Comparison of ENCODE assay signal across 4 cellular contexts in the genomic region with DNA sequence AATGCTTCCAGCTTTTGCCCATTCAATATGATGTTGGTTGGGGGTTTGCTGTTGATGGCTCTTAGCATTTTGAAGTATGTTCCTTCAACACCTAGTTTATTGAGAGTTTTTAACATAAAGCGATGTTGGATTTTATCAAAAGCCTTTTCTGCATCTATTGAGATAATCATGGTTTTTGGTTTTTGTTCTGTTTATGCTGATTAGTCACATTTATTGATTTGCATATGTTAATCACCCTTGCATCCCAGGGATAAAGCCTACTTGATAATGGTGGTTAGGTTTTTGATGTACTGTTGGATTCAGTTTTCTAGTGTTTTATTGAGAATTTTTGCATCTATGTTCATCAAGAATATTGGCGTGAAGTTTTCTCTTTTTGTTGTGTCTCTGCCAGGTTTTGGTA.
TF ChIP-seq lines count a peak whose summit lies in the region.

No MANE protein-coding gene starts in this region.

TF ChIP-seq in HepG2, 621 proteins besides CTCF, POLR2A, EP300 and RAD21:
- TF ChIP-seq MAFF (IDR thresholded peaks at IDR 0.05; ENCODE audit: low read depth, low read length), result peak; percentile 42; the same call in 1 of the 2 replicates
- TF ChIP-seq HIVEP1 (CRISPR knock-in tag; IDR thresholded peaks at IDR 0.05), result no peak
- TF ChIP-seq MAFK (conservative IDR thresholded peaks at IDR 0.05 in 1 of 2, IDR thresholded peaks at IDR 0.05 in 1 of 2; ENCODE audit: low read length in 2 of 2), result peak; percentile 47 to 60

TF ChIP-seq in A549, 52 proteins besides CTCF, POLR2A, EP300 and RAD21:
- no peak for TF ChIP-seq SMC3 (IDR thresholded peaks at IDR 0.05)
- peak; percentile 67 for TF ChIP-seq MAFK (IDR thresholded peaks at IDR 0.05; ENCODE audit: partially characterized antibody)

TF ChIP-seq in IMR-90, 13 proteins besides CTCF, POLR2A, EP300 and RAD21:
- TF ChIP-seq RFX5 (IDR thresholded peaks at IDR 0.05; ENCODE audit: low read depth, low read length), result no peak
- TF ChIP-seq MAZ (IDR thresholded peaks at IDR 0.05; ENCODE audit: borderline replicate concordance, low read depth, low read length), result no peak
- no peak for TF ChIP-seq BHLHE40 (IDR thresholded peaks at IDR 0.05; ENCODE audit: low read depth, low read length)
- TF ChIP-seq MAFK (IDR thresholded peaks at IDR 0.05; ENCODE audit: low read depth, low read length), result 0 out of 2 replicates have a peak, but pooled peaks have one; percentile 23
- no peak for TF ChIP-seq FOS (IDR thresholded peaks at IDR 0.05; ENCODE audit: low read depth, low read length)
- TF ChIP-seq, protein P1, sequence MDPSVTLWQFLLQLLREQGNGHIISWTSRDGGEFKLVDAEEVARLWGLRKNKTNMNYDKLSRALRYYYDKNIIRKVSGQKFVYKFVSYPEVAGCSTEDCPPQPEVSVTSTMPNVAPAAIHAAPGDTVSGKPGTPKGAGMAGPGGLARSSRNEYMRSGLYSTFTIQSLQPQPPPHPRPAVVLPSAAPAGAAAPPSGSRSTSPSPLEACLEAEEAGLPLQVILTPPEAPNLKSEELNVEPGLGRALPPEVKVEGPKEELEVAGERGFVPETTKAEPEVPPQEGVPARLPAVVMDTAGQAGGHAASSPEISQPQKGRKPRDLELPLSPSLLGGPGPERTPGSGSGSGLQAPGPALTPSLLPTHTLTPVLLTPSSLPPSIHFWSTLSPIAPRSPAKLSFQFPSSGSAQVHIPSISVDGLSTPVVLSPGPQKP (IDR thresholded peaks at IDR 0.05; ENCODE audit: borderline replicate concordance, low read depth, low read length), result no peak
- TF ChIP-seq CHD1 (IDR thresholded peaks at IDR 0.05; ENCODE audit: low read depth, low read length), result no peak

TF ChIP-seq in K562, 482 proteins besides CTCF, POLR2A, EP300 and RAD21:
- TF ChIP-seq NR1H2 (CRISPR knock-in tag; IDR thresholded peaks at IDR 0.05) (no peak), PCBP2 (IDR thresholded peaks at IDR 0.05; ENCODE audit: low read depth, low read length, poor library complexity, severe bottlenecking) (no peak), ZNF75A (CRISPR knock-in tag; IDR thresholded peaks at IDR 0.05) (no peak), ZNF384 (IDR thresholded peaks at IDR 0.05; ENCODE audit: low read depth, low read length) (no peak), MAFF (IDR thresholded peaks at IDR 0.05; ENCODE audit: low read length) (peak; percentile 53), ZNF589 (CRISPR knock-in tag; IDR thresholded peaks at IDR 0.05; ENCODE audit: low read depth) (no peak), ZNF408 (CRISPR knock-in tag; IDR thresholded peaks at IDR 0.05; ENCODE audit: low read depth) (no peak), KAT7 (CRISPR knock-in tag; IDR thresholded peaks at IDR 0.05; ENCODE audit: borderline replicate concordance) (no peak), MAFK (IDR thresholded peaks at IDR 0.05; ENCODE audit: low read length) (peak; percentile 20; the same call in 1 of the 2 replicates), FOSL1 (tag; conservative IDR thresholded peaks at IDR 0.05) (no peak), ZNF316 (IDR thresholded peaks at IDR 0.05) (peak; percentile 95), C11orf30 (IDR thresholded peaks at IDR 0.05; ENCODE audit: low read depth) (peak; percentile 87), MAFG (tag; conservative IDR thresholded peaks at IDR 0.05) (peak; percentile 80)
- TF ChIP-seq, protein P2, sequence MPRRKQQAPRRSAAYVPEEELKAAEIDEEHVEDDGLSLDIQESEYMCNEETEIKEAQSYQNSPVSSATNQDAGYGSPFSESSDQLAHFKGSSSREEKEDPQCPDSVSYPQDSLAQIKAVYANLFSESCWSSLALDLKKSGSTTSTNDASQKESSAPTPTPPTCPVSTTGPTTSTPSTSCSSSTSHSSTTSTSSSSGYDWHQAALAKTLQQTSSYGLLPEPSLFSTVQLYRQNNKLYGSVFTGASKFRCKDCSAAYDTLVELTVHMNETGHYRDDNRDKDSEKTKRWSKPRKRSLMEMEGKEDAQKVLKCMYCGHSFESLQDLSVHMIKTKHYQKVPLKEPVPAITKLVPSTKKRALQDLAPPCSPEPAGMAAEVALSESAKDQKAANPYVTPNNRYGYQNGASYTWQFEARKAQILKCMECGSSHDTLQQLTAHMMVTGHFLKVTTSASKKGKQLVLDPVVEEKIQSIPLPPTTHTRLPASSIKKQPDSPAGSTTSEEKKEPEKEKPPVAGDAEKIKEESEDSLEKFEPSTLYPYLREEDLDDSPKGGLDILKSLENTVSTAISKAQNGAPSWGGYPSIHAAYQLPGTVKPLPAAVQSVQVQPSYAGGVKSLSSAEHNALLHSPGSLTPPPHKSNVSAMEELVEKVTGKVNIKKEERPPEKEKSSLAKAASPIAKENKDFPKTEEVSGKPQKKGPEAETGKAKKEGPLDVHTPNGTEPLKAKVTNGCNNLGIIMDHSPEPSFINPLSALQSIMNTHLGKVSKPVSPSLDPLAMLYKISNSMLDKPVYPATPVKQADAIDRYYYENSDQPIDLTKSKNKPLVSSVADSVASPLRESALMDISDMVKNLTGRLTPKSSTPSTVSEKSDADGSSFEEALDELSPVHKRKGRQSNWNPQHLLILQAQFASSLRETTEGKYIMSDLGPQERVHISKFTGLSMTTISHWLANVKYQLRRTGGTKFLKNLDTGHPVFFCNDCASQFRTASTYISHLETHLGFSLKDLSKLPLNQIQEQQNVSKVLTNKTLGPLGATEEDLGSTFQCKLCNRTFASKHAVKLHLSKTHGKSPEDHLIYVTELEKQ (CRISPR knock-in tag; IDR thresholded peaks at IDR 0.05), result no peak
- TF ChIP-seq, protein P3, sequence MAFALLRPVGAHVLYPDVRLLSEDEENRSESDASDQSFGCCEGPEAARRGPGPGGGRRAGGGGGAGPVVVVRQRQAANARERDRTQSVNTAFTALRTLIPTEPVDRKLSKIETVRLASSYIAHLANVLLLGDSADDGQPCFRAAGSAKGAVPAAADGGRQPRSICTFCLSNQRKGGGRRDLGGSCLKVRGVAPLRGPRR (CRISPR knock-in tag; IDR thresholded peaks at IDR 0.05), result no peak
- TF ChIP-seq, protein P4, sequence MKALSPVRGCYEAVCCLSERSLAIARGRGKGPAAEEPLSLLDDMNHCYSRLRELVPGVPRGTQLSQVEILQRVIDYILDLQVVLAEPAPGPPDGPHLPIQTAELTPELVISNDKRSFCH (CRISPR knock-in tag; IDR thresholded peaks at IDR 0.05), result no peak
- TF ChIP-seq, protein P4 (tag; IDR thresholded peaks at IDR 0.05), result no peak
TF ChIP-seq in K562: peak in this region for 5.
